In the genomic region with DNA sequence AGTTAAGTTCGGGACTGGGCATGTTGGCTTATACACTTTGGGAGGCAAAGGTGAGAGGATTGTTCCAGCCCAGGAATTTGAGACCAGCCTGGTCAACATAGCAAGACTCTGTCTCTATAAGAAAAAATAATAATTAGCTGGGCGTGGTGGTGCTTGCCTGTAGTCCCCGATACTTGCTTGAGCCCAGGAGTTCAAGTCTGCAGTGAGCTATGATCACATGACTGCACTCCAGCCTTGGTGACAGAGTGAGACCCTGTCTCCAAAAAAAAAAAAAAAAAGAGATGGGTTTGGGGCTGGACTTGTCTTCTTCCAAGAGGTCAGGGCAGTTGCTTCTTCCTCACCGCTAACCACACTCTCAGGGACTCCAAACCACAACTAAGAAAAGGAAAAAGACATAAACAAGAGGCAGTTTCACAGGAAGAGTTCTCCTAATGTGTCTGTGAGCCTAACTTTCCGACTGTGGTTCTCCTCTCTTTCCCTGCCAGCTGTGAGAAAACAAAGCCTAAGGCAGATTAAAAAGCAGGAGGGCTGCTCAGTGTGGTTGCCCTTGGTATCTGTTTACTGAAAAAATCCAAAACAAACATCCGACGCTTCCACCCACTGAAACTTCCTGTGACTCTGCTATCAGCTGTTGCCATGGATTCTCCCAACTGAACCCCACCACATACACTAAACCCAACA, we compare ENCODE assay signal across 8 cellular contexts. TPM values are rescaled to one million over a fixed set of nuclear protein-coding genes. Genes with fewer than 3 reads are reported as not detected.
DNase-seq lines count a peak whose midpoint lies in the region; ATAC-seq and TF ChIP-seq lines count a peak whose summit lies in the region.

No MANE protein-coding gene starts in this region.

- CTCF ChIA-PET in Calu3 (lab: Charles Lee): no interaction called here

- BruUV-seq in Calu3 (replicated peaks; lab: Mats Ljungman, UMichigan): no TSS peak

- peaks cover 35% of the 10 kb centered on the region for H3K27me3 Mint-ChIP-seq in activated naive CD8-positive, alpha-beta T cell treated with anti-CD3 and anti-CD28 coated beads, Interleukin-2, amount 10 ng/mL, durations not matched to agents 7 days and 5 days
- H3K27me3 Mint-ChIP-seq in Calu3 (ENCODE audit: unreplicated experiment): no peaks in the 10 kb centered on the region

- no peaks in the 10 kb centered on the region for H3K36me3 Mint-ChIP-seq in activated naive CD8-positive, alpha-beta T cell treated with anti-CD3 and anti-CD28 coated beads, Interleukin-2, amount 10 ng/mL, durations not matched to agents 7 days and 5 days
- H3K36me3 Mint-ChIP-seq in Calu3 (ENCODE audit: insufficient read depth, unreplicated experiment): no peaks in the 10 kb centered on the region

- peak overlapping the region; percentile 100 for H3K27ac ChIP-seq in ACC112 (ENCODE audit: low read depth, low read length)

- H3K27me3 ChIP-seq in ACC112 (ENCODE audit: insufficient read depth, low read length): no peaks in the 10 kb centered on the region

- no peaks in the 10 kb centered on the region for H3K9me3 Mint-ChIP-seq in activated naive CD8-positive, alpha-beta T cell treated with anti-CD3 and anti-CD28 coated beads, Interleukin-2, amount 10 ng/mL, durations not matched to agents 7 days and 5 days
- H3K9me3 Mint-ChIP-seq in Calu3 (ENCODE audit: low read depth, unreplicated experiment): no peaks in the 10 kb centered on the region

- peaks cover 54% of the 10 kb centered on the region for H3K4me1 Mint-ChIP-seq in activated naive CD8-positive, alpha-beta T cell treated with anti-CD3 and anti-CD28 coated beads, Interleukin-2, amount 10 ng/mL, durations not matched to agents 7 days and 5 days
- H3K4me1 Mint-ChIP-seq in Calu3 (ENCODE audit: low read depth, unreplicated experiment): peaks cover 21% of the 10 kb centered on the region

- intact Hi-C loops in Calu3 (cut with micrococcal nuclease; ENCODE audit: unreplicated experiment): no loop called here

- H3K27ac Mint-ChIP-seq in activated naive CD8-positive, alpha-beta T cell treated with anti-CD3 and anti-CD28 coated beads, Interleukin-2, amount 10 ng/mL, durations not matched to agents 7 days and 5 days: peak overlapping the region; percentile 52
- no peak overlapping the region for H3K27ac Mint-ChIP-seq in Calu3 (ENCODE audit: unreplicated experiment)

- peaks cover 41% of the 10 kb centered on the region for H3K79me2 ChIP-seq in ACC112 (ENCODE audit: control insufficient read depth, insufficient read depth, low read length, unreplicated experiment)

- peaks cover 19% of the 10 kb centered on the region for H3K36me3 ChIP-seq in ACC112 (ENCODE audit: insufficient read depth, low read length)

- DNase-seq in HFF-Myc (ENCODE audit: extremely low read depth, low read depth): peak; percentile 81
- no peak for DNase-seq in activated naive CD8-positive, alpha-beta T cell treated with anti-CD3 and anti-CD28 coated beads, Interleukin-2, amount 10 ng/mL, durations not matched to agents 7 days and 5 days
- peak; percentile 66 for DNase-seq in left kidney (ENCODE audit: low read depth, low spot score)
- DNase-seq in activated gamma-delta T cell treated with Interleukin-2 at 50 U/mL for 16 hours: no peak
- DNase-seq in Calu3: no peak

- H3K4me3 ChIP-seq in ACC112 (ENCODE audit: low read depth, low read length) (no peak overlapping the region), HFF-Myc (replicated peaks; ENCODE audit: low read depth, low read length) (no peak overlapping the region)

- peaks cover 64% of the 10 kb centered on the region for H3K4me1 ChIP-seq in ACC112 (ENCODE audit: control insufficient read depth, insufficient read depth, low read length, unreplicated experiment)

- no peak overlapping the region for H2AFZ ChIP-seq in ACC112 (ENCODE audit: low read length, unreplicated experiment)

- TF ChIP-seq CTCF in HFF-Myc (IDR thresholded peaks at IDR 0.05; ENCODE audit: low read depth, low read length, missing control alignments): no peak
- no peak for TF ChIP-seq CTCF in Calu3 (IDR thresholded peaks at IDR 0.05; ENCODE audit: unreplicated experiment)

- ATAC-seq in activated naive CD8-positive, alpha-beta T cell treated with anti-CD3 and anti-CD28 coated beads, Interleukin-2, amount 10 ng/mL, durations not matched to agents 7 days and 5 days (ENCODE audit: low read depth): no peak
- ATAC-seq in HG03159 (IDR thresholded peaks at IDR 0.05; ENCODE audit: unreplicated experiment) (no peak), HG03432 (IDR thresholded peaks at IDR 0.05; ENCODE audit: unreplicated experiment) (no peak)

- POLR2A ChIA-PET in activated naive CD8-positive, alpha-beta T cell treated with anti-CD3 and anti-CD28 coated beads, Interleukin-2, amount 10 ng/mL, durations not matched to agents 7 days and 5 days (lab: Charles Lee): no interaction called here

- peak overlapping the region; percentile 64 for H3K4me3 Mint-ChIP-seq in activated naive CD8-positive, alpha-beta T cell treated with anti-CD3 and anti-CD28 coated beads, Interleukin-2, amount 10 ng/mL, durations not matched to agents 7 days and 5 days
- H3K4me3 Mint-ChIP-seq in Calu3 (ENCODE audit: low read depth, unreplicated experiment): no peak overlapping the region

RNA-seq across cellular contexts. Expression of a gene that starts 2.4 kb away (rescaled TPM):
- under 1 TPM; 0.44 to 0.51 TPM for total RNA-seq in activated naive CD8-positive, alpha-beta T cell treated with anti-CD3 and anti-CD28 coated beads, Interleukin-2, amount 10 ng/mL, durations not matched to agents 7 days and 5 days
- total RNA-seq in Calu3 (2022): 1.1 and 1.8 TPM in 2 replicates

RNA-seq across cellular contexts. Expression of a gene that starts 29.8 kb away (rescaled TPM):
- total RNA-seq in activated naive CD8-positive, alpha-beta T cell treated with anti-CD3 and anti-CD28 coated beads, Interleukin-2, amount 10 ng/mL, durations not matched to agents 7 days and 5 days: 10 to 100 TPM; 34.1 to 44.0 TPM
- 45.6 and 61.6 TPM in 2 replicates for total RNA-seq in Calu3 (2022)

RNA-seq across cellular contexts. Expression of a gene that starts 39.2 kb away (rescaled TPM):
- 10 to 100 TPM; 77.4 to 77.8 TPM for total RNA-seq in activated naive CD8-positive, alpha-beta T cell treated with anti-CD3 and anti-CD28 coated beads, Interleukin-2, amount 10 ng/mL, durations not matched to agents 7 days and 5 days
- total RNA-seq in Calu3 (2022): 44.5 and 62.6 TPM in 2 replicates

RNA-seq across cellular contexts. Expression of a gene that starts 40.9 kb away (rescaled TPM):
- total RNA-seq in activated naive CD8-positive, alpha-beta T cell treated with anti-CD3 and anti-CD28 coated beads, Interleukin-2, amount 10 ng/mL, durations not matched to agents 7 days and 5 days: under 1 TPM; 0.14 to 0.17 TPM
- 0.14 and 0.81 TPM in 2 replicates for total RNA-seq in Calu3 (2022)

RNA-seq across cellular contexts. Expression of a gene that starts 55.6 kb away (rescaled TPM):
- total RNA-seq in activated naive CD8-positive, alpha-beta T cell treated with anti-CD3 and anti-CD28 coated beads, Interleukin-2, amount 10 ng/mL, durations not matched to agents 7 days and 5 days: not detected
- not detected in 2 replicates for total RNA-seq in Calu3 (2022)

Comparison
In these comparisons a context has a peak if more than half of its experiments do, and no peak if none do; other contexts are left out.
1. DNase-seq: peak in HFF-Myc (single experiment) and left kidney (single experiment); none in activated naive CD8-positive, alpha-beta T cell treated with anti-CD3 and anti-CD28 coated beads, Interleukin-2, amount 10 ng/mL, durations not matched to agents 7 days and 5 days (single experiment), activated gamma-delta T cell treated with Interleukin-2 at 50 U/mL for 16 hours (single experiment) and Calu3 (single experiment).